ENCODE assay signal across 10 cellular contexts in the genomic region with DNA sequence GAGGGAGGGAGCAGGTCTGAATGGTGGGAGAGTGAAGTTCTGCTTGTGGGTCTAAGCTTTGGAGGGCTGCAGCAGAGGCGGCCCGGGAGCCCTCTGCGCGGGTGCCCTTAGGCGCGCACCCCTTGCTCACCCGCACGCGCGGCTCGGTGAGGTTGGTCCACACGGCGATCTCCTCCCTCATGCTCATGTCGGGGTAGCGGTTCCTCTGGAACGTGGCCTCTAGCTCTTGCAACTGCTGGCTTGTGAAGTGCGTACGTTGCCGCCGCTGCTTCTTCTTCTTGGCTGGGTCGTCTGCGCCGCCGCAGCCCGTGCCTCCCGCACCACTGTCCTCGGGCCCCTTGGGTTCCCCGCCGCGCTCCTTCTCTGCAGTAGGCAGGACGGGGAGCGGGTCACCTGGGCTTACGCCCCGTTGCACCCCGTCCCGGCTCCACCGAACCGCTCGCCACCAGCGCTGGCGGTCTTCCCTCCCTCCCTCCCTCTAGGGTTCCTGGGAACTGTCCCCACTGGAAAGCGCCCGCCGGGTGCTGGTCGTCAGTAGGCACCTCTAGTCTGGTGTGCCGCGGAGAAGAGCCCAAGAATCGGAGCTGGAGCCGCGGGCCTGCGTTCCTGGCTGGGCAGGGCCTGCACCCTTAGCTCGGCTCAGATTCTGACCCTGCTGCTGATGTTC. TPM values are rescaled to one million over a fixed set of nuclear protein-coding genes. Genes with fewer than 3 reads are reported as not detected.
DNase-seq lines count a peak whose midpoint lies in the region; ATAC-seq and TF ChIP-seq lines count a peak whose summit lies in the region.
"Had no signal": no experiment of that assay in that cellular context is flagged by ENCODE, and none has a peak within 500 bp of the region (broad histone marks: within the 10 kb centered on the region; RNA-seq: fewer than 3 reads in every experiment).

No MANE protein-coding gene starts in this region.

- no peak overlapping the region for H3K27ac ChIP-seq in fibroblast of lung (ENCODE audit: insufficient read depth, low read length)
- H3K27ac ChIP-seq in skeletal muscle tissue (ENCODE audit: low read depth, low read length) = no peak overlapping the region
- H3K27ac ChIP-seq: ovary had no signal

- H3K4me2 ChIP-seq in fibroblast of lung (ENCODE audit: extremely low read depth, insufficient read depth, low read length) = peak overlapping the region; percentile 13

- no peak overlapping the region for H3K9ac ChIP-seq in fibroblast of lung (ENCODE audit: insufficient read depth, low read length)
- H3K9ac ChIP-seq in skeletal muscle tissue (ENCODE audit: low read depth in 1 of 3, low read length in 3 of 3) = peak overlapping the region; percentile 65 to 91 (median 73)

- H3K79me2 ChIP-seq in fibroblast of lung (ENCODE audit: control insufficient read depth, insufficient read depth, low read length) = no peaks in the 10 kb centered on the region

- H3K4me3 ChIP-seq in fibroblast of lung (replicated peaks in 1 of 4; ENCODE audit: control extremely low read depth in 1 of 4, insufficient read depth in 1 of 4, low read depth in 3 of 4, low read length in 4 of 4) (peak overlapping the region in 1 of 4 experiments; percentile 28), skeletal muscle tissue (ENCODE audit: low read length in 3 of 3) (peak overlapping the region; percentile 59 to 75 (median 61))
- H3K4me3 ChIP-seq: ovary had no signal

- no peak overlapping the region for H2AFZ ChIP-seq in fibroblast of lung (ENCODE audit: low read length)

- ATAC-seq in SK-N-SH treated with all-trans-retinoic acid at 6 μM for 48 hours = peak; percentile 8
- ATAC-seq in GM19395 (IDR thresholded peaks at IDR 0.05; ENCODE audit: unreplicated experiment) = no peak

- H3K4me1 ChIP-seq in fibroblast of lung (ENCODE audit: control insufficient read depth, extremely low read depth, insufficient read depth, low read length) (no peaks in the 10 kb centered on the region), skeletal muscle tissue (ENCODE audit: control insufficient read depth in 3 of 3, insufficient read depth in 3 of 3, low read length in 3 of 3) (peaks cover 26 to 29% (median 26%) of the 10 kb centered on the region in 3 donors)

- H3K36me3 ChIP-seq in fibroblast of lung (ENCODE audit: control insufficient read depth, insufficient read depth, low read length) (no peaks in the 10 kb centered on the region), skeletal muscle tissue (ENCODE audit: control insufficient read depth in 3 of 3, insufficient read depth in 3 of 3, low read length in 3 of 3) (peaks cover 0 to 7% (median 5%) of the 10 kb centered on the region in 3 donors)
- H3K36me3 ChIP-seq: ovary had no signal

- TF ChIP-seq CTCF in fibroblast of lung (conservative IDR thresholded peaks at IDR 0.05 in 1 of 2, IDR thresholded peaks at IDR 0.05 in 1 of 2; ENCODE audit: low read depth in 1 of 2, low read length in 2 of 2) (no peak), GM20000 (IDR thresholded peaks at IDR 0.05; ENCODE audit: extremely low read depth, missing control alignments) (no peak)

- DNase-seq in HCEC 1CT = peak; percentile 54
- DNase-seq in fibroblast of lung (ENCODE audit: low read depth in 2 of 2) = peak in 1 of 2 donors; percentile 14
- no peak for DNase-seq in GM20000 (ENCODE audit: low spot score)
- no peak for DNase-seq in NCI-H82 treated with DMSO at 0.1 percent for 48 hours (lab: John Stamatoyannopoulos, UW; ENCODE audit: unreplicated experiment)
- no peak for DNase-seq in NCI-H82 (lab: John Stamatoyannopoulos, UW)
- DNase-seq: anterior cingulate cortex, ovary had no signal

- H3K9me3 ChIP-seq in fibroblast of lung (ENCODE audit: control insufficient read depth, insufficient read depth, low read depth, low read length) (no peaks in the 10 kb centered on the region), skeletal muscle tissue (ENCODE audit: control insufficient read depth in 3 of 3, low read length in 3 of 3) (no peaks in the 10 kb centered on the region)

- peaks cover 55% of the 10 kb centered on the region for H3K27me3 ChIP-seq in fibroblast of lung (ENCODE audit: control insufficient read depth, insufficient read depth, low read length)
- H3K27me3 ChIP-seq in skeletal muscle tissue (ENCODE audit: control insufficient read depth in 3 of 3, insufficient read depth in 3 of 3, low read length in 3 of 3) = peaks cover 31 to 58% (median 45%) of the 10 kb centered on the region in 3 donors

- H4K20me1 ChIP-seq in fibroblast of lung (ENCODE audit: control insufficient read depth, extremely low read depth, insufficient read depth, low read length) = no peaks in the 10 kb centered on the region

TF ChIP-seq in SK-N-SH treated with all-trans-retinoic acid at 6 μM for 48 hours, 23 proteins besides CTCF, POLR2A, EP300 and RAD21:
- TF ChIP-seq, protein P1, sequence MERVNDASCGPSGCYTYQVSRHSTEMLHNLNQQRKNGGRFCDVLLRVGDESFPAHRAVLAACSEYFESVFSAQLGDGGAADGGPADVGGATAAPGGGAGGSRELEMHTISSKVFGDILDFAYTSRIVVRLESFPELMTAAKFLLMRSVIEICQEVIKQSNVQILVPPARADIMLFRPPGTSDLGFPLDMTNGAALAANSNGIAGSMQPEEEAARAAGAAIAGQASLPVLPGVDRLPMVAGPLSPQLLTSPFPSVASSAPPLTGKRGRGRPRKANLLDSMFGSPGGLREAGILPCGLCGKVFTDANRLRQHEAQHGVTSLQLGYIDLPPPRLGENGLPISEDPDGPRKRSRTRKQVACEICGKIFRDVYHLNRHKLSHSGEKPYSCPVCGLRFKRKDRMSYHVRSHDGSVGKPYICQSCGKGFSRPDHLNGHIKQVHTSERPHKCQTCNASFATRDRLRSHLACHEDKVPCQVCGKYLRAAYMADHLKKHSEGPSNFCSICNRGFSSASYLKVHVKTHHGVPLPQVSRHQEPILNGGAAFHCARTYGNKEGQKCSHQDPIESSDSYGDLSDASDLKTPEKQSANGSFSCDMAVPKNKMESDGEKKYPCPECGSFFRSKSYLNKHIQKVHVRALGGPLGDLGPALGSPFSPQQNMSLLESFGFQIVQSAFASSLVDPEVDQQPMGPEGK (CRISPR knock-in tag; IDR thresholded peaks at IDR 0.05; ENCODE audit: borderline replicate concordance) = no peak
- TF ChIP-seq RARB (CRISPR knock-in tag; IDR thresholded peaks at IDR 0.05) = no peak
- TF ChIP-seq, protein P2, sequence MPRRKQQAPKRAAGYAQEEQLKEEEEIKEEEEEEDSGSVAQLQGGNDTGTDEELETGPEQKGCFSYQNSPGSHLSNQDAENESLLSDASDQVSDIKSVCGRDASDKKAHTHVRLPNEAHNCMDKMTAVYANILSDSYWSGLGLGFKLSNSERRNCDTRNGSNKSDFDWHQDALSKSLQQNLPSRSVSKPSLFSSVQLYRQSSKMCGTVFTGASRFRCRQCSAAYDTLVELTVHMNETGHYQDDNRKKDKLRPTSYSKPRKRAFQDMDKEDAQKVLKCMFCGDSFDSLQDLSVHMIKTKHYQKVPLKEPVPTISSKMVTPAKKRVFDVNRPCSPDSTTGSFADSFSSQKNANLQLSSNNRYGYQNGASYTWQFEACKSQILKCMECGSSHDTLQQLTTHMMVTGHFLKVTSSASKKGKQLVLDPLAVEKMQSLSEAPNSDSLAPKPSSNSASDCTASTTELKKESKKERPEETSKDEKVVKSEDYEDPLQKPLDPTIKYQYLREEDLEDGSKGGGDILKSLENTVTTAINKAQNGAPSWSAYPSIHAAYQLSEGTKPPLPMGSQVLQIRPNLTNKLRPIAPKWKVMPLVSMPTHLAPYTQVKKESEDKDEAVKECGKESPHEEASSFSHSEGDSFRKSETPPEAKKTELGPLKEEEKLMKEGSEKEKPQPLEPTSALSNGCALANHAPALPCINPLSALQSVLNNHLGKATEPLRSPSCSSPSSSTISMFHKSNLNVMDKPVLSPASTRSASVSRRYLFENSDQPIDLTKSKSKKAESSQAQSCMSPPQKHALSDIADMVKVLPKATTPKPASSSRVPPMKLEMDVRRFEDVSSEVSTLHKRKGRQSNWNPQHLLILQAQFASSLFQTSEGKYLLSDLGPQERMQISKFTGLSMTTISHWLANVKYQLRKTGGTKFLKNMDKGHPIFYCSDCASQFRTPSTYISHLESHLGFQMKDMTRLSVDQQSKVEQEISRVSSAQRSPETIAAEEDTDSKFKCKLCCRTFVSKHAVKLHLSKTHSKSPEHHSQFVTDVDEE (CRISPR knock-in tag; IDR thresholded peaks at IDR 0.05) = no peak
- TF ChIP-seq TOX (CRISPR knock-in tag; IDR thresholded peaks at IDR 0.05; ENCODE audit: borderline replicate concordance) = no peak
- TF ChIP-seq ZNF565 (CRISPR knock-in tag; conservative IDR thresholded peaks at IDR 0.05; ENCODE audit: low read depth) = no peak
- no peak for TF ChIP-seq ZNF70 (CRISPR knock-in tag; IDR thresholded peaks at IDR 0.05)
- TF ChIP-seq, protein P3, sequence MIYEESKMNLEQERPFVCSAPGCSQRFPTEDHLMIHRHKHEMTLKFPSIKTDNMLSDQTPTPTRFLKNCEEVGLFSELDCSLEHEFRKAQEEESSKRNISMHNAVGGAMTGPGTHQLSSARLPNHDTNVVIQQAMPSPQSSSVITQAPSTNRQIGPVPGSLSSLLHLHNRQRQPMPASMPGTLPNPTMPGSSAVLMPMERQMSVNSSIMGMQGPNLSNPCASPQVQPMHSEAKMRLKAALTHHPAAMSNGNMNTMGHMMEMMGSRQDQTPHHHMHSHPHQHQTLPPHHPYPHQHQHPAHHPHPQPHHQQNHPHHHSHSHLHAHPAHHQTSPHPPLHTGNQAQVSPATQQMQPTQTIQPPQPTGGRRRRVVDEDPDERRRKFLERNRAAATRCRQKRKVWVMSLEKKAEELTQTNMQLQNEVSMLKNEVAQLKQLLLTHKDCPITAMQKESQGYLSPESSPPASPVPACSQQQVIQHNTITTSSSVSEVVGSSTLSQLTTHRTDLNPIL (CRISPR knock-in tag; IDR thresholded peaks at IDR 0.05; ENCODE audit: low read depth) = no peak
- TF ChIP-seq ZNF8 (CRISPR knock-in tag; IDR thresholded peaks at IDR 0.05) = no peak
- no peak for TF ChIP-seq ESRRG (CRISPR knock-in tag; IDR thresholded peaks at IDR 0.05)
- TF ChIP-seq ZFP30 (CRISPR knock-in tag; IDR thresholded peaks at IDR 0.05) = no peak

RNA-seq across cellular contexts. Expression of a gene that starts 2.7 kb away (rescaled TPM):
- total RNA-seq in fibroblast of lung (1.8 and 3.1 TPM in 2 replicates), skeletal muscle tissue (2.6 TPM)
- 1.7 and 7.0 TPM in 2 replicates for polyA plus RNA-seq in fibroblast of lung
- polyA plus RNA-seq in fibroblast of lung (2012) = 3.2 and 11.7 TPM in 2 replicates
- polyA minus RNA-seq in fibroblast of lung (ENCODE audit: low replicate concordance) = 1.4 and 1.5 TPM in 2 replicates
